18 cellular contexts compared by ENCODE assay signal in genomic region chr15:56814429-56814828, GRCh38.
"Had no signal": no experiment of that assay in that cellular context is flagged by ENCODE, and none has a peak within 500 bp of the region (broad histone marks: within the 10 kb centered on the region; RNA-seq: fewer than 3 reads in every experiment).

No MANE protein-coding gene starts in this region.

- H3K27me3 ChIP-seq: dorsolateral prefrontal cortex, esophagus squamous epithelium, hepatocyte, ovary, stomach had no signal

- H3K27ac ChIP-seq: dorsolateral prefrontal cortex, hepatocyte, ovary, stomach, thoracic aorta had no signal

- H3K36me3 ChIP-seq: esophagus squamous epithelium, ovary, stomach, thoracic aorta had no signal

- DNase-seq: dorsolateral prefrontal cortex; effector CD8-positive, alpha-beta T cell; esophagus squamous epithelium; head of caudate nucleus; left colon; mucosa of descending colon; natural killer cell; ovary; right cardiac atrium; small intestine; stimulated activated CD4-positive, alpha-beta T cell treated with anti-CD3 and anti-CD28 coated beads, Interleukin-12 subunit alpha, Interleukin-12 subunit beta, amount 100 ng/mL, for 4 hours; stimulated activated naive CD4-positive, alpha-beta T cell; stomach; substantia nigra; trophoblast cell had no signal

- ATAC-seq: natural killer cell had no signal

- H2AFZ ChIP-seq: hepatocyte had no signal

- H3K27ac Mint-ChIP-seq: natural killer cell had no signal

- H3K4me2 ChIP-seq: hepatocyte had no signal

- H3K4me1 Mint-ChIP-seq: natural killer cell had no signal

- H3K9me3 ChIP-seq: mucosa of descending colon, ovary, stomach, thoracic aorta had no signal

- H3K79me2 ChIP-seq: hepatocyte had no signal

- H3K4me3 Mint-ChIP-seq: natural killer cell, neural crest cell had no signal

- H3K36me3 Mint-ChIP-seq: natural killer cell had no signal

- FAIRE-seq: small intestine had no signal

- H3K4me3 ChIP-seq: dorsolateral prefrontal cortex, esophagus squamous epithelium, hepatocyte, mucosa of descending colon, ovary, stomach, thoracic aorta had no signal
